8 cellular contexts compared by ENCODE assay signal in genomic region chr22:42962295-42963230, GRCh38. TPM values are rescaled to one million over a fixed set of nuclear protein-coding genes. Genes with fewer than 3 reads are reported as not detected.
DNase-seq lines count a peak whose midpoint lies in the region; ATAC-seq and TF ChIP-seq lines count a peak whose summit lies in the region.

No MANE protein-coding gene starts in this region.

- H4K91ac ChIP-seq in trophoblast cell (ENCODE audit: low read depth, low read length) = no peak overlapping the region

- H3K27ac ChIP-seq in RWPE2 (ENCODE audit: poor library complexity, severe bottlenecking) (peak overlapping the region; percentile 70), trophoblast cell (ENCODE audit: low read depth, low read length) (no peak overlapping the region), psoas muscle (no peak overlapping the region)

- no peak for TF ChIP-seq CTCF in RWPE2 (IDR thresholded peaks at IDR 0.05; ENCODE audit: poor library complexity, severe bottlenecking)
- no peak for TF ChIP-seq CTCF in psoas muscle (IDR thresholded peaks at IDR 0.05)

- no peak overlapping the region for H3K23ac ChIP-seq in trophoblast cell (ENCODE audit: low read length)

- H2BK120ac ChIP-seq in trophoblast cell (ENCODE audit: insufficient read depth, low read length, poor library complexity) = no peak overlapping the region

- H3K27me3 Mint-ChIP-seq in activated naive CD4-positive, alpha-beta T cell treated with anti-CD3 and anti-CD28 coated beads for 36 hours (ENCODE audit: low read depth) = no peaks in the 10 kb centered on the region

- no peak overlapping the region for H3K14ac ChIP-seq in trophoblast cell (ENCODE audit: low read length)

- H3K4me1 Mint-ChIP-seq in activated naive CD4-positive, alpha-beta T cell treated with anti-CD3 and anti-CD28 coated beads for 36 hours (ENCODE audit: low read depth) = peaks cover 79% of the 10 kb centered on the region

- no peaks in the 10 kb centered on the region for H3K9me3 Mint-ChIP-seq in activated naive CD4-positive, alpha-beta T cell treated with anti-CD3 and anti-CD28 coated beads for 36 hours

- peak; percentile 12; the same call in 2 of the 3 replicates for ATAC-seq in RWPE2 (ENCODE audit: low read depth)
- no peak for ATAC-seq in psoas muscle
- ATAC-seq in HG03196 (IDR thresholded peaks at IDR 0.05; ENCODE audit: unreplicated experiment) = no peak

- no CpG with 5 or more reads among the region's 9 CpGs for WGBS in trophoblast cell (ENCODE audit: extremely low coverage, insufficient coverage, insufficient read length)
- 81 to 87% (median 83%) methylated on average over 7 to 9 of the region's 9 CpGs for WGBS in psoas muscle, 3 donors

- peaks cover 21% of the 10 kb centered on the region for H3K79me2 ChIP-seq in trophoblast cell (ENCODE audit: control insufficient read depth, insufficient read depth, low read length, poor library complexity)

- H3K79me1 ChIP-seq in trophoblast cell (ENCODE audit: low read length) = peaks cover 11% of the 10 kb centered on the region

- no peak overlapping the region for H4K8ac ChIP-seq in trophoblast cell (ENCODE audit: low read depth, low read length)

- peak overlapping the region; percentile 25 for H3K4ac ChIP-seq in trophoblast cell (ENCODE audit: low read depth, low read length)

- peak overlapping the region; percentile 62 for H3K18ac ChIP-seq in trophoblast cell (ENCODE audit: low read length)

- DNase-seq in EL = peak; percentile 48
- no peak for DNase-seq in RWPE2 (ENCODE audit: low spot score)
- DNase-seq in fibroblast of peridontal ligament (ENCODE audit: extremely low read depth) = peak; percentile 29
- peak; percentile 88 to 95 for DNase-seq in trophoblast cell
- DNase-seq in mesenteric fat pad (ENCODE audit: low spot score) = no peak
- no peak for DNase-seq in psoas muscle
- DNase-seq in activated naive CD4-positive, alpha-beta T cell treated with anti-CD3 and anti-CD28 coated beads for 36 hours = no peak

- peaks cover 1% of the 10 kb centered on the region for H3K36me3 Mint-ChIP-seq in activated naive CD4-positive, alpha-beta T cell treated with anti-CD3 and anti-CD28 coated beads for 36 hours (ENCODE audit: low read depth)

- H3K4me1 ChIP-seq in RWPE2 (ENCODE audit: insufficient read depth, poor library complexity, severe bottlenecking) (peaks cover 46% of the 10 kb centered on the region), trophoblast cell (ENCODE audit: control insufficient read depth in 1 of 2, insufficient read depth in 2 of 2, low read length in 2 of 2) (peaks cover 22 to 25% of the 10 kb centered on the region in 2 experiments), psoas muscle (peaks cover 58% of the 10 kb centered on the region)

- no peak overlapping the region for H3K4me2 ChIP-seq in trophoblast cell (ENCODE audit: low read length)

- H3K27me3 ChIP-seq in RWPE2 (ENCODE audit: insufficient read depth, poor library complexity, severe bottlenecking) = no peaks in the 10 kb centered on the region
- no peaks in the 10 kb centered on the region for H3K27me3 ChIP-seq in trophoblast cell (ENCODE audit: insufficient read depth, low read length)
- H3K27me3 ChIP-seq in psoas muscle (ENCODE audit: insufficient read depth in 3 of 3, low read length in 2 of 3) = no peaks in the 10 kb centered on the region

- no peak overlapping the region for H2BK12ac ChIP-seq in trophoblast cell (ENCODE audit: low read length)

- intact Hi-C loops in psoas muscle (cut with DNase I) = no loop called here
- intact Hi-C loops in activated naive CD4-positive, alpha-beta T cell treated with anti-CD3 and anti-CD28 coated beads for 36 hours (cut with micrococcal nuclease) = loop anchor here (10.0 kb wide), 1 partner anchor 98 kb away; no protein-coding TSS in a partner anchor

- no peak overlapping the region for H3K27ac Mint-ChIP-seq in activated naive CD4-positive, alpha-beta T cell treated with anti-CD3 and anti-CD28 coated beads for 36 hours

- CTCF ChIA-PET in activated naive CD4-positive, alpha-beta T cell treated with anti-CD3 and anti-CD28 coated beads for 36 hours (lab: Charles Lee) = interaction anchor here (0.6 to 1.4 kb wide), 2 partner anchors 31 to 71 kb away, joined by 3 read pairs; no protein-coding TSS in a partner anchor

- H2AK5ac ChIP-seq in trophoblast cell (ENCODE audit: low read length) = no peak overlapping the region

- H3K9me3 ChIP-seq in RWPE2 (ENCODE audit: severe bottlenecking) (no peaks in the 10 kb centered on the region), trophoblast cell (ENCODE audit: insufficient read depth, low read depth, low read length) (no peaks in the 10 kb centered on the region), psoas muscle (no peaks in the 10 kb centered on the region)

- no peak overlapping the region for H2BK5ac ChIP-seq in trophoblast cell (ENCODE audit: low read depth, low read length, poor library complexity)

- H3K9ac ChIP-seq in trophoblast cell (ENCODE audit: low read length) = no peak overlapping the region

- H3K4me3 Mint-ChIP-seq in activated naive CD4-positive, alpha-beta T cell treated with anti-CD3 and anti-CD28 coated beads for 36 hours = no peak overlapping the region

- H3K36me3 ChIP-seq in RWPE2 (ENCODE audit: low read depth) (peaks cover 21% of the 10 kb centered on the region), trophoblast cell (ENCODE audit: control insufficient read depth in 1 of 2, insufficient read depth in 2 of 2, low read length in 2 of 2) (peaks cover 6% of the 10 kb centered on the region in 2 experiments), psoas muscle (ENCODE audit: insufficient read depth in 1 of 2, low read depth in 1 of 2) (no peaks in the 10 kb centered on the region)

- H4K12ac ChIP-seq in trophoblast cell (ENCODE audit: low read depth, low read length) = no peak overlapping the region

- H3K4me3 ChIP-seq in RWPE2 (ENCODE audit: severe bottlenecking) = no peak overlapping the region
- H3K4me3 ChIP-seq in trophoblast cell (ENCODE audit: low read depth, low read length) = no peak overlapping the region
- no peak overlapping the region for H3K4me3 ChIP-seq in psoas muscle

- no peak overlapping the region for H2AFZ ChIP-seq in trophoblast cell (ENCODE audit: insufficient read depth, low read length, poor library complexity)

RNA-seq across cellular contexts. Expression of gene PACSIN2, which starts 52.4 kb away (rescaled TPM):
- polyA plus RNA-seq in trophoblast cell (2013) = 89.1 and 90.0 TPM in 2 replicates
- total RNA-seq in mesenteric fat pad = 52.2 TPM
- 10 to 100 TPM; 27.9 to 52.2 (median 38.4) TPM for total RNA-seq in psoas muscle
- polyA plus RNA-seq in psoas muscle = 10 to 100 TPM; 21.0 to 31.4 (median 26.0) TPM
- 10 to 100 TPM; 31.2 to 32.9 TPM for total RNA-seq in activated naive CD4-positive, alpha-beta T cell treated with anti-CD3 and anti-CD28 coated beads for 36 hours

Comparison
In these comparisons a context has a peak if more than half of its experiments do, and no peak if none do; other contexts are left out.
1. DNase-seq: peak in EL (single experiment), fibroblast of peridontal ligament (single experiment) and trophoblast cell (2 of 2); none in RWPE2 (single experiment), mesenteric fat pad (single experiment), psoas muscle (0 of 2) and activated naive CD4-positive, alpha-beta T cell treated with anti-CD3 and anti-CD28 coated beads for 36 hours (single experiment).